ENCODE assay signal across 2 cellular contexts in the genomic region with DNA sequence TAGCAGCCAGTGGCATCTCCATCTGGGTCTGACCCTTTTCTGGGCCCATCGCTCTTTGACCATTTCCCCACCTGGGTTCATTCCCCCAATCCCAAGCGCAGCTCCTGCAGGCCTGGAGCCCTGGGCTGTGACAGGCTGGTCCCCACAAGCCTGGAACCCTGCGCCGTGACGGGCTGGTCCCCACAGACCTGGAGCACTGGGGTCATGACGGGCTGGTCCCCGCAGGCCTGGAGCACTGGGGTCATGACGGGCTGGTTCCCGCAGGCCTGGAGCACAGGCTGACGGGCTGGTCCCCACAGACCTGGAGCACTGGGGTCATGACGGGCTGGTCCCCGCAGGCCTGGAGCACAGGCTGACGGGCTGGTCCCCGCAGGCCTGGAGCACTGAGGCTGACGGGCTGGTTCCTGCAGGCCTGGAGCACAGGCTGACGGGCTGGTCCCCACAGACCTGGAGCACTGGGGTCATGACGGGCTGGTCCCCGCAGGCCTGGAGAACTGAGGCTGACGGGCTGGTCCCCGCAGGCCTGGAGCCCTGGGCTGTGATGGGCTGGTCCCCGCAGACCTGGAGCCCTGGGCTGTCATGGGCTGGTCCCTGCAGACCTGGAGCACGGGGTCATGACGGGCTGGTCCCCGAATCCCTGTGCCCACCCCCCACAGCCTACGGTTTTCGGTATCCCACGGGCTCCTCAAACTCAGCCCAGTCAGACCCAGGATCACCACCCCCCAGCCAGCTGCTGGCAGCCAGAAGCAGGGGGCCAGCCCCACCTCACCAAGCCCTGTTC.
TF ChIP-seq lines count a peak whose summit lies in the region.

No MANE protein-coding gene starts in this region.

TF ChIP-seq in WTC11, 78 proteins besides CTCF, POLR2A, EP300 and RAD21 (continues in another document):
- TF ChIP-seq HMGA2 (CRISPR knock-in tag; IDR thresholded peaks at IDR 0.05) (no peak), JAZF1 (CRISPR knock-in tag; IDR thresholded peaks at IDR 0.05) (no peak), SMAD3 (CRISPR knock-in tag; IDR thresholded peaks at IDR 0.05; ENCODE audit: borderline replicate concordance) (no peak), ZNF219 (CRISPR knock-in tag; IDR thresholded peaks at IDR 0.05; ENCODE audit: borderline replicate concordance) (no peak), ATF1 (CRISPR knock-in tag; IDR thresholded peaks at IDR 0.05) (no peak), CREB1 (CRISPR knock-in tag; IDR thresholded peaks at IDR 0.05) (no peak), GABPB1 (CRISPR knock-in tag; IDR thresholded peaks at IDR 0.05) (no peak)
- TF ChIP-seq, protein P1, sequence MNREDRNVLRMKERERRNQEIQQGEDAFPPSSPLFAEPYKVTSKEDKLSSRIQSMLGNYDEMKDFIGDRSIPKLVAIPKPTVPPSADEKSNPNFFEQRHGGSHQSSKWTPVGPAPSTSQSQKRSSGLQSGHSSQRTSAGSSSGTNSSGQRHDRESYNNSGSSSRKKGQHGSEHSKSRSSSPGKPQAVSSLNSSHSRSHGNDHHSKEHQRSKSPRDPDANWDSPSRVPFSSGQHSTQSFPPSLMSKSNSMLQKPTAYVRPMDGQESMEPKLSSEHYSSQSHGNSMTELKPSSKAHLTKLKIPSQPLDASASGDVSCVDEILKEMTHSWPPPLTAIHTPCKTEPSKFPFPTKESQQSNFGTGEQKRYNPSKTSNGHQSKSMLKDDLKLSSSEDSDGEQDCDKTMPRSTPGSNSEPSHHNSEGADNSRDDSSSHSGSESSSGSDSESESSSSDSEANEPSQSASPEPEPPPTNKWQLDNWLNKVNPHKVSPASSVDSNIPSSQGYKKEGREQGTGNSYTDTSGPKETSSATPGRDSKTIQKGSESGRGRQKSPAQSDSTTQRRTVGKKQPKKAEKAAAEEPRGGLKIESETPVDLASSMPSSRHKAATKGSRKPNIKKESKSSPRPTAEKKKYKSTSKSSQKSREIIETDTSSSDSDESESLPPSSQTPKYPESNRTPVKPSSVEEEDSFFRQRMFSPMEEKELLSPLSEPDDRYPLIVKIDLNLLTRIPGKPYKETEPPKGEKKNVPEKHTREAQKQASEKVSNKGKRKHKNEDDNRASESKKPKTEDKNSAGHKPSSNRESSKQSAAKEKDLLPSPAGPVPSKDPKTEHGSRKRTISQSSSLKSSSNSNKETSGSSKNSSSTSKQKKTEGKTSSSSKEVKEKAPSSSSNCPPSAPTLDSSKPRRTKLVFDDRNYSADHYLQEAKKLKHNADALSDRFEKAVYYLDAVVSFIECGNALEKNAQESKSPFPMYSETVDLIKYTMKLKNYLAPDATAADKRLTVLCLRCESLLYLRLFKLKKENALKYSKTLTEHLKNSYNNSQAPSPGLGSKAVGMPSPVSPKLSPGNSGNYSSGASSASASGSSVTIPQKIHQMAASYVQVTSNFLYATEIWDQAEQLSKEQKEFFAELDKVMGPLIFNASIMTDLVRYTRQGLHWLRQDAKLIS (CRISPR knock-in tag; IDR thresholded peaks at IDR 0.05; ENCODE audit: borderline replicate concordance) = no peak
- TF ChIP-seq, protein P2, sequence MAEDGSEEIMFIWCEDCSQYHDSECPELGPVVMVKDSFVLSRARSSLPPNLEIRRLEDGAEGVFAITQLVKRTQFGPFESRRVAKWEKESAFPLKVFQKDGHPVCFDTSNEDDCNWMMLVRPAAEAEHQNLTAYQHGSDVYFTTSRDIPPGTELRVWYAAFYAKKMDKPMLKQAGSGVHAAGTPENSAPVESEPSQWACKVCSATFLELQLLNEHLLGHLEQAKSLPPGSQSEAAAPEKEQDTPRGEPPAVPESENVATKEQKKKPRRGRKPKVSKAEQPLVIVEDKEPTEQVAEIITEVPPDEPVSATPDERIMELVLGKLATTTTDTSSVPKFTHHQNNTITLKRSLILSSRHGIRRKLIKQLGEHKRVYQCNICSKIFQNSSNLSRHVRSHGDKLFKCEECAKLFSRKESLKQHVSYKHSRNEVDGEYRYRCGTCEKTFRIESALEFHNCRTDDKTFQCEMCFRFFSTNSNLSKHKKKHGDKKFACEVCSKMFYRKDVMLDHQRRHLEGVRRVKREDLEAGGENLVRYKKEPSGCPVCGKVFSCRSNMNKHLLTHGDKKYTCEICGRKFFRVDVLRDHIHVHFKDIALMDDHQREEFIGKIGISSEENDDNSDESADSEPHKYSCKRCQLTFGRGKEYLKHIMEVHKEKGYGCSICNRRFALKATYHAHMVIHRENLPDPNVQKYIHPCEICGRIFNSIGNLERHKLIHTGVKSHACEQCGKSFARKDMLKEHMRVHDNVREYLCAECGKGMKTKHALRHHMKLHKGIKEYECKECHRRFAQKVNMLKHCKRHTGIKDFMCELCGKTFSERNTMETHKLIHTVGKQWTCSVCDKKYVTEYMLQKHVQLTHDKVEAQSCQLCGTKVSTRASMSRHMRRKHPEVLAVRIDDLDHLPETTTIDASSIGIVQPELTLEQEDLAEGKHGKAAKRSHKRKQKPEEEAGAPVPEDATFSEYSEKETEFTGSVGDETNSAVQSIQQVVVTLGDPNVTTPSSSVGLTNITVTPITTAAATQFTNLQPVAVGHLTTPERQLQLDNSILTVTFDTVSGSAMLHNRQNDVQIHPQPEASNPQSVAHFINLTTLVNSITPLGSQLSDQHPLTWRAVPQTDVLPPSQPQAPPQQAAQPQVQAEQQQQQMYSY (CRISPR knock-in tag; IDR thresholded peaks at IDR 0.05) = no peak
- TF ChIP-seq, protein P3, sequence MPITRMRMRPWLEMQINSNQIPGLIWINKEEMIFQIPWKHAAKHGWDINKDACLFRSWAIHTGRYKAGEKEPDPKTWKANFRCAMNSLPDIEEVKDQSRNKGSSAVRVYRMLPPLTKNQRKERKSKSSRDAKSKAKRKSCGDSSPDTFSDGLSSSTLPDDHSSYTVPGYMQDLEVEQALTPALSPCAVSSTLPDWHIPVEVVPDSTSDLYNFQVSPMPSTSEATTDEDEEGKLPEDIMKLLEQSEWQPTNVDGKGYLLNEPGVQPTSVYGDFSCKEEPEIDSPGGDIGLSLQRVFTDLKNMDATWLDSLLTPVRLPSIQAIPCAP (CRISPR knock-in tag; IDR thresholded peaks at IDR 0.05) = no peak

TF ChIP-seq in HepG2, 621 proteins besides CTCF, POLR2A, EP300 and RAD21 (continues in another document):
- TF ChIP-seq AGO2 (optimal IDR thresholded peaks at IDR 0.05; ENCODE audit: low read depth, low read length) (peak; percentile 87), AGO1 (IDR thresholded peaks at IDR 0.05; ENCODE audit: low read depth, low read length, poor library complexity, severe bottlenecking) (peak; percentile 69), FOXP1 (IDR thresholded peaks at IDR 0.05) (no peak), FOXP1 (CRISPR knock-in tag; IDR thresholded peaks at IDR 0.05) (no peak), ZNF747 (CRISPR knock-in tag; IDR thresholded peaks at IDR 0.05; ENCODE audit: borderline replicate concordance) (0 out of 2 replicates have a peak, but pooled peaks have one; percentile 42), XRCC5 (optimal IDR thresholded peaks at IDR 0.05; ENCODE audit: low read length) (no peak), TBX2 (CRISPR knock-in tag; IDR thresholded peaks at IDR 0.05; ENCODE audit: borderline replicate concordance) (0 out of 2 replicates have a peak, but pooled peaks have one; percentile 10), SP1 (IDR thresholded peaks at IDR 0.05) (no peak), SP1 (CRISPR knock-in tag; IDR thresholded peaks at IDR 0.05) (no peak), ZNF17 (CRISPR knock-in tag; IDR thresholded peaks at IDR 0.05) (peak; percentile 56; the same call in 1 of the 2 replicates), ZNF703 (CRISPR knock-in tag; IDR thresholded peaks at IDR 0.05; ENCODE audit: borderline replicate concordance) (no peak), ZNF589 (CRISPR knock-in tag; conservative IDR thresholded peaks at IDR 0.05) (0 out of 2 replicates have a peak, but pooled peaks have one; percentile 7), ZNF563 (CRISPR knock-in tag; IDR thresholded peaks at IDR 0.05) (0 out of 2 replicates have a peak, but pooled peaks have one; percentile 15), KDM4B (CRISPR knock-in tag; IDR thresholded peaks at IDR 0.05) (no peak), KDM5B (CRISPR knock-in tag; IDR thresholded peaks at IDR 0.05; ENCODE audit: borderline replicate concordance) (0 out of 2 replicates have a peak, but pooled peaks have one; percentile 10), RBFOX2 (IDR thresholded peaks at IDR 0.05; ENCODE audit: low read depth, low read length) (peak; percentile 51), EED (CRISPR knock-in tag; IDR thresholded peaks at IDR 0.05) (peak; percentile 22; the same call in 1 of the 2 replicates), ZNF230 (CRISPR knock-in tag; IDR thresholded peaks at IDR 0.05) (no peak), ZNF616 (CRISPR knock-in tag; IDR thresholded peaks at IDR 0.05; ENCODE audit: low read depth) (0 out of 2 replicates have a peak, but pooled peaks have one; percentile 13)
- TF ChIP-seq, protein P4, sequence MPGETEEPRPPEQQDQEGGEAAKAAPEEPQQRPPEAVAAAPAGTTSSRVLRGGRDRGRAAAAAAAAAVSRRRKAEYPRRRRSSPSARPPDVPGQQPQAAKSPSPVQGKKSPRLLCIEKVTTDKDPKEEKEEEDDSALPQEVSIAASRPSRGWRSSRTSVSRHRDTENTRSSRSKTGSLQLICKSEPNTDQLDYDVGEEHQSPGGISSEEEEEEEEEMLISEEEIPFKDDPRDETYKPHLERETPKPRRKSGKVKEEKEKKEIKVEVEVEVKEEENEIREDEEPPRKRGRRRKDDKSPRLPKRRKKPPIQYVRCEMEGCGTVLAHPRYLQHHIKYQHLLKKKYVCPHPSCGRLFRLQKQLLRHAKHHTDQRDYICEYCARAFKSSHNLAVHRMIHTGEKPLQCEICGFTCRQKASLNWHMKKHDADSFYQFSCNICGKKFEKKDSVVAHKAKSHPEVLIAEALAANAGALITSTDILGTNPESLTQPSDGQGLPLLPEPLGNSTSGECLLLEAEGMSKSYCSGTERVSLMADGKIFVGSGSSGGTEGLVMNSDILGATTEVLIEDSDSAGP (CRISPR knock-in tag; IDR thresholded peaks at IDR 0.05; ENCODE audit: borderline replicate concordance) = peak; percentile 46; the same call in 1 of the 2 replicates
- TF ChIP-seq, protein P5, sequence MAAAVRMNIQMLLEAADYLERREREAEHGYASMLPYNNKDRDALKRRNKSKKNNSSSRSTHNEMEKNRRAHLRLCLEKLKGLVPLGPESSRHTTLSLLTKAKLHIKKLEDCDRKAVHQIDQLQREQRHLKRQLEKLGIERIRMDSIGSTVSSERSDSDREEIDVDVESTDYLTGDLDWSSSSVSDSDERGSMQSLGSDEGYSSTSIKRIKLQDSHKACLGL (CRISPR knock-in tag; IDR thresholded peaks at IDR 0.05) = 0 out of 2 replicates have a peak, but pooled peaks have one; percentile 27
- TF ChIP-seq, protein P6, sequence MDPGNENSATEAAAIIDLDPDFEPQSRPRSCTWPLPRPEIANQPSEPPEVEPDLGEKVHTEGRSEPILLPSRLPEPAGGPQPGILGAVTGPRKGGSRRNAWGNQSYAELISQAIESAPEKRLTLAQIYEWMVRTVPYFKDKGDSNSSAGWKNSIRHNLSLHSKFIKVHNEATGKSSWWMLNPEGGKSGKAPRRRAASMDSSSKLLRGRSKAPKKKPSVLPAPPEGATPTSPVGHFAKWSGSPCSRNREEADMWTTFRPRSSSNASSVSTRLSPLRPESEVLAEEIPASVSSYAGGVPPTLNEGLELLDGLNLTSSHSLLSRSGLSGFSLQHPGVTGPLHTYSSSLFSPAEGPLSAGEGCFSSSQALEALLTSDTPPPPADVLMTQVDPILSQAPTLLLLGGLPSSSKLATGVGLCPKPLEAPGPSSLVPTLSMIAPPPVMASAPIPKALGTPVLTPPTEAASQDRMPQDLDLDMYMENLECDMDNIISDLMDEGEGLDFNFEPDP (CRISPR knock-in tag; conservative IDR thresholded peaks at IDR 0.05) = 0 out of 2 replicates have a peak, but pooled peaks have one; percentile 44
- TF ChIP-seq, protein P7, sequence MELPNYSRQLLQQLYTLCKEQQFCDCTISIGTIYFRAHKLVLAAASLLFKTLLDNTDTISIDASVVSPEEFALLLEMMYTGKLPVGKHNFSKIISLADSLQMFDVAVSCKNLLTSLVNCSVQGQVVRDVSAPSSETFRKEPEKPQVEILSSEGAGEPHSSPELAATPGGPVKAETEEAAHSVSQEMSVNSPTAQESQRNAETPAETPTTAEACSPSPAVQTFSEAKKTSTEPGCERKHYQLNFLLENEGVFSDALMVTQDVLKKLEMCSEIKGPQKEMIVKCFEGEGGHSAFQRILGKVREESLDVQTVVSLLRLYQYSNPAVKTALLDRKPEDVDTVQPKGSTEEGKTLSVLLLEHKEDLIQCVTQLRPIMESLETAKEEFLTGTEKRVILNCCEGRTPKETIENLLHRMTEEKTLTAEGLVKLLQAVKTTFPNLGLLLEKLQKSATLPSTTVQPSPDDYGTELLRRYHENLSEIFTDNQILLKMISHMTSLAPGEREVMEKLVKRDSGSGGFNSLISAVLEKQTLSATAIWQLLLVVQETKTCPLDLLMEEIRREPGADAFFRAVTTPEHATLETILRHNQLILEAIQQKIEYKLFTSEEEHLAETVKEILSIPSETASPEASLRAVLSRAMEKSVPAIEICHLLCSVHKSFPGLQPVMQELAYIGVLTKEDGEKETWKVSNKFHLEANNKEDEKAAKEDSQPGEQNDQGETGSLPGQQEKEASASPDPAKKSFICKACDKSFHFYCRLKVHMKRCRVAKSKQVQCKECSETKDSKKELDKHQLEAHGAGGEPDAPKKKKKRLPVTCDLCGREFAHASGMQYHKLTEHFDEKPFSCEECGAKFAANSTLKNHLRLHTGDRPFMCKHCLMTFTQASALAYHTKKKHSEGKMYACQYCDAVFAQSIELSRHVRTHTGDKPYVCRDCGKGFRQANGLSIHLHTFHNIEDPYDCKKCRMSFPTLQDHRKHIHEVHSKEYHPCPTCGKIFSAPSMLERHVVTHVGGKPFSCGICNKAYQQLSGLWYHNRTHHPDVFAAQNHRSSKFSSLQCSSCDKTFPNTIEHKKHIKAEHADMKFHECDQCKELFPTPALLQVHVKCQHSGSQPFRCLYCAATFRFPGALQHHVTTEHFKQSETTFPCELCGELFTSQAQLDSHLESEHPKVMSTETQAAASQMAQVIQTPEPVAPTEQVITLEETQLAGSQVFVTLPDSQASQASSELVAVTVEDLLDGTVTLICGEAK (IDR thresholded peaks at IDR 0.05) = no peak
- TF ChIP-seq, protein P7 (CRISPR knock-in tag; IDR thresholded peaks at IDR 0.05) = 0 out of 2 replicates have a peak, but pooled peaks have one; percentile 2
